In genomic region chr6:107803089-107803488, GRCh38 we compare ENCODE assay signal across 3 cellular contexts. TPM values are rescaled to one million over a fixed set of nuclear protein-coding genes. Genes with fewer than 3 reads are reported as not detected.
"Had no signal": no experiment of that assay in that cellular context is flagged by ENCODE, and none has a peak within 500 bp of the region (broad histone marks: within the 10 kb centered on the region; RNA-seq: fewer than 3 reads in every experiment).

No MANE protein-coding gene starts in this region.

RNA-seq across cellular contexts. Expression of gene SCML4, which starts 21.0 kb away (rescaled TPM):
- total RNA-seq: dermis microvascular lymphatic vessel endothelial cell, glomerular endothelial cell, mammary epithelial cell had no signal
- polyA plus RNA-seq: mammary epithelial cell had no signal
